32 cellular contexts compared by ENCODE assay signal in genomic region chr19:30887042-30887441, GRCh38.
"Had no signal": no experiment of that assay in that cellular context is flagged by ENCODE, and none has a peak within 500 bp of the region (broad histone marks: within the 10 kb centered on the region; RNA-seq: fewer than 3 reads in every experiment).

No MANE protein-coding gene starts in this region.

- H3K27ac Mint-ChIP-seq: activated CD4-positive, alpha-beta T cell treated with anti-CD3 and anti-CD28 coated beads for 36 hours; activated CD4-positive, alpha-beta T cell treated with anti-CD3 and anti-CD28 coated beads, Interleukin-2, amount 10 ng/mL, durations not matched to agents 7 days and 5 days; activated naive CD4-positive, alpha-beta T cell treated with anti-CD3 and anti-CD28 coated beads, Interleukin-2, amount 10 ng/mL, durations not matched to agents 7 days and 5 days; activated naive CD8-positive, alpha-beta T cell; activated naive CD8-positive, alpha-beta T cell treated with anti-CD3 and anti-CD28 coated beads, Interleukin-2, amount 50 U/mL, for 24 hours; activated T-helper 1 cell treated with anti-CD3 and anti-CD28 coated beads, Interleukin-12 subunit alpha, Interleukin-12 subunit beta, Interleukin-2, Interleukin-4 antibody, amounts not matched to agents 30 ng/mL and 10 ng/mL and 1 ng/mL, durations not matched to agents 14 hours and 24 hours and 36 hours; WTC11 had no signal

- H3K4me3 Mint-ChIP-seq: activated CD4-positive, alpha-beta T cell treated with anti-CD3 and anti-CD28 coated beads for 36 hours; activated CD4-positive, alpha-beta T cell treated with anti-CD3 and anti-CD28 coated beads, Interleukin-2, amount 10 ng/mL, durations not matched to agents 7 days and 5 days; activated naive CD4-positive, alpha-beta T cell treated with anti-CD3 and anti-CD28 coated beads, Interleukin-2, amount 10 ng/mL, durations not matched to agents 7 days and 5 days; activated naive CD8-positive, alpha-beta T cell; activated naive CD8-positive, alpha-beta T cell treated with anti-CD3 and anti-CD28 coated beads, Interleukin-2, amount 50 U/mL, for 24 hours; activated T-cell treated with anti-CD3 and anti-CD28 coated beads, Interleukin-2, amount 50 U/mL, for 4 hours; activated T-helper 1 cell treated with anti-CD3 and anti-CD28 coated beads, Interleukin-12 subunit alpha, Interleukin-12 subunit beta, Interleukin-2, Interleukin-4 antibody, amounts not matched to agents 30 ng/mL and 10 ng/mL and 1 ng/mL, durations not matched to agents 14 hours and 24 hours and 36 hours; brain; WTC11 had no signal

- H3K27ac ChIP-seq: SJCRH30, SK-N-MC had no signal

- H3K27me3 Mint-ChIP-seq: activated CD4-positive, alpha-beta T cell treated with anti-CD3 and anti-CD28 coated beads, Interleukin-2, amount 10 ng/mL, durations not matched to agents 7 days and 5 days; activated naive CD4-positive, alpha-beta T cell treated with anti-CD3 and anti-CD28 coated beads, Interleukin-2, amount 10 ng/mL, durations not matched to agents 7 days and 5 days; activated naive CD8-positive, alpha-beta T cell had no signal

- H3K27me3 ChIP-seq: SJCRH30 had no signal

- H3K9me3 Mint-ChIP-seq: activated CD4-positive, alpha-beta T cell treated with anti-CD3 and anti-CD28 coated beads, Interleukin-2, amount 10 ng/mL, durations not matched to agents 7 days and 5 days; activated naive CD4-positive, alpha-beta T cell treated with anti-CD3 and anti-CD28 coated beads, Interleukin-2, amount 10 ng/mL, durations not matched to agents 7 days and 5 days; activated naive CD8-positive, alpha-beta T cell treated with anti-CD3 and anti-CD28 coated beads, Interleukin-2, amount 50 U/mL, for 24 hours; activated T-cell treated with anti-CD3 and anti-CD28 coated beads, Interleukin-2, amount 50 U/mL, for 4 hours; activated T-helper 1 cell treated with anti-CD3 and anti-CD28 coated beads, Interleukin-12 subunit alpha, Interleukin-12 subunit beta, Interleukin-2, Interleukin-4 antibody, amounts not matched to agents 30 ng/mL and 10 ng/mL and 1 ng/mL, durations not matched to agents 14 hours and 24 hours and 36 hours; brain had no signal

- H3K9me3 ChIP-seq: SJCRH30 had no signal

- DNase-seq: activated CD4-positive, alpha-beta T cell treated with anti-CD3 and anti-CD28 coated beads for 36 hours; activated CD4-positive, alpha-beta T cell treated with anti-CD3 and anti-CD28 coated beads, Interleukin-2, amount 10 ng/mL, durations not matched to agents 7 days and 5 days; activated CD4-positive, alpha-beta T cell treated with anti-CD3 and anti-CD28 coated beads, Interleukin-2, amount 50 U/mL, for 48 hours; activated CD8-positive, alpha-beta memory T cell treated with anti-CD3 and anti-CD28 coated beads, Interleukin-2, amount 50 U/mL, for 4 hours; activated effector memory CD4-positive, alpha-beta T cell treated with Interleukin-2 at 50 U/mL for 16 hours; activated naive CD4-positive, alpha-beta T cell treated with anti-CD3 and anti-CD28 coated beads, Interleukin-2, amount 10 ng/mL, durations not matched to agents 7 days and 5 days; activated naive CD8-positive, alpha-beta T cell treated with anti-CD3 and anti-CD28 coated beads, Interleukin-2, amount 50 U/mL, for 24 hours; activated T-cell treated with anti-CD3 and anti-CD28 coated beads for 4 hours; activated T-cell treated with anti-CD3 and anti-CD28 coated beads, Interleukin-2, amount 50 U/mL, for 4 hours; anterior cingulate cortex; caudate nucleus; cerebellar nuclear complex; Karpas-422; NCI-H1105; NCI-H1417 treated with DMSO at 0.1 percent for 48 hours; NCI-H187 treated with DMSO at 0.1 percent for 48 hours; NCI-H2081; NCI-H2171 treated with DMSO at 0.1 percent for 48 hours; NCI-H2227 treated with DMSO at 0.1 percent for 48 hours; NCI-H446; NCI-H510A treated with DMSO at 0.1 percent for 48 hours; NCI-H526 treated with DMSO at 0.1 percent for 48 hours; NCI-H774; SHP77 had no signal

- ATAC-seq: activated CD4-positive, alpha-beta T cell treated with anti-CD3 and anti-CD28 coated beads for 36 hours; activated CD4-positive, CD25-positive, alpha-beta regulatory T cell treated with anti-CD3 and anti-CD28 coated beads, Interleukin-2, amount 50 U/mL, for 24 hours; activated naive CD8-positive, alpha-beta T cell treated with anti-CD3 and anti-CD28 coated beads, Interleukin-2, amount 50 U/mL, for 24 hours; activated T-cell treated with anti-CD3 and anti-CD28 coated beads, Interleukin-2, amount 50 U/mL, for 4 hours; Panc1; WTC11 had no signal

- H3K36me3 Mint-ChIP-seq: activated naive CD4-positive, alpha-beta T cell treated with anti-CD3 and anti-CD28 coated beads, Interleukin-2, amount 10 ng/mL, durations not matched to agents 7 days and 5 days; activated naive CD8-positive, alpha-beta T cell; brain; WTC11 had no signal

- H3K4me1 Mint-ChIP-seq: activated CD4-positive, alpha-beta T cell treated with anti-CD3 and anti-CD28 coated beads for 36 hours; activated CD4-positive, alpha-beta T cell treated with anti-CD3 and anti-CD28 coated beads, Interleukin-2, amount 10 ng/mL, durations not matched to agents 7 days and 5 days; activated naive CD4-positive, alpha-beta T cell treated with anti-CD3 and anti-CD28 coated beads, Interleukin-2, amount 10 ng/mL, durations not matched to agents 7 days and 5 days; activated naive CD8-positive, alpha-beta T cell treated with anti-CD3 and anti-CD28 coated beads, Interleukin-2, amount 50 U/mL, for 24 hours had no signal

- H3K36me3 ChIP-seq: SJCRH30 had no signal

- H3K4me3 ChIP-seq: SJCRH30, SK-N-MC had no signal
